In the genomic region with DNA sequence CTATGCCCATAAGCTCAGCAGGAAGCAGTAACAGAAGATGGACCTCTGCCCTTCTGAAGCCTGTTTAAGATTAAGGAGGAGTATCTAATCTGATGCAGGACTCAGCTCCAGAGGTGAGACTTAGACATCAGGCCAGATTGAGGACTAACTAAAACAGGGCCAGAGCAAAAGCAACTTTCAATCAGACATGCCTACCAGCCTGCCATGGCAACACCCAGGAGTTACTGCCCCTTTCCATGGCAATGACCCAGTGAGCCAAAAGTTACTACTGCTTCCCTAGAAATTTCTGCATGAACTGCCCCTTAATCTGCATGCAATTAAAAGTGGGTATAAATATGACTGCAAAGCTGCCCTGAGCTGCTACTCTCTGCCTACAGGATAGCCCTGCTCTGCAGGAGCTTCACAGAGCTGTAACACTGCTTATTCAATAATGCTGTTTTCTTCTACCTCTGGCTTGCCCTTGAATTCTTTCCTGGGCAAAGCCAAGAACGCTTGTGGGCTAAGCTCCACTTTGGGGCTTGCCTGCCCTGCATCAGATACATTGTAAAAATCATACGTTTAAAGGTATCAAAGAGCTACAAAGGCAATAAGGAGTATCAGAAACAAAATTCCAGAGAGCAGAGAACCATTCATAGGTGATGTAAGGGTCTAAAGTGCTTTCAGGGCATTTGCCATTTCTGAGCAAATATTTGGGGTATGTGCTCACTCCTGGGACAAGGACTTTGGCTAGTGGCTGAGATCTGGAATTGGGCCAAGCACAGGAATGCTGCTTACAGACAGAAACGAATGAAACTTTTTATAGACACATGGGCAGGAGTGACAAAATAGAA, we compare ENCODE assay signal across 1 cellular context.
TF ChIP-seq lines count a peak whose summit lies in the region.

No MANE protein-coding gene starts in this region.

TF ChIP-seq in HepG2, 621 proteins besides CTCF, POLR2A, EP300 and RAD21 (continued from another document and continues in another):
- TF ChIP-seq HOMEZ (CRISPR knock-in tag; IDR thresholded peaks at IDR 0.05; ENCODE audit: low read depth): peak; percentile 33; the same call in 1 of the 2 replicates
- TF ChIP-seq ATAD3A (CRISPR knock-in tag; IDR thresholded peaks at IDR 0.05): no peak
- no peak for TF ChIP-seq CC2D1A (CRISPR knock-in tag; IDR thresholded peaks at IDR 0.05)
- TF ChIP-seq JUN (CRISPR knock-in tag; IDR thresholded peaks at IDR 0.05): peak; percentile 77; the same call in 1 of the 2 replicates
- no peak for TF ChIP-seq RNF219 (CRISPR knock-in tag; IDR thresholded peaks at IDR 0.05)
- no peak for TF ChIP-seq ZFP36L2 (CRISPR knock-in tag; IDR thresholded peaks at IDR 0.05)
- no peak for TF ChIP-seq NBN (conservative IDR thresholded peaks at IDR 0.05)
- TF ChIP-seq ZSCAN5A (CRISPR knock-in tag; IDR thresholded peaks at IDR 0.05; ENCODE audit: borderline replicate concordance): no peak
- no peak for TF ChIP-seq ZIK1 (CRISPR knock-in tag; IDR thresholded peaks at IDR 0.05; ENCODE audit: borderline replicate concordance, low read depth)
- TF ChIP-seq ZNF720 (CRISPR knock-in tag; IDR thresholded peaks at IDR 0.05): no peak
- TF ChIP-seq ZNF660 (CRISPR knock-in tag; IDR thresholded peaks at IDR 0.05; ENCODE audit: borderline replicate concordance, low read depth): no peak
- TF ChIP-seq ELF1 (CRISPR knock-in tag; IDR thresholded peaks at IDR 0.05): no peak
- TF ChIP-seq PTBP1 (IDR thresholded peaks at IDR 0.05; ENCODE audit: low read depth, low read length, poor library complexity, severe bottlenecking): no peak
- TF ChIP-seq PLRG1 (conservative IDR thresholded peaks at IDR 0.05): no peak
- TF ChIP-seq TCF7 (IDR thresholded peaks at IDR 0.05; ENCODE audit: low read depth): peak; percentile 40
- TF ChIP-seq ZNF737 (CRISPR knock-in tag; IDR thresholded peaks at IDR 0.05; ENCODE audit: borderline replicate concordance): no peak
- no peak for TF ChIP-seq ZNF652 (CRISPR knock-in tag; IDR thresholded peaks at IDR 0.05; ENCODE audit: borderline replicate concordance, low read depth)
- no peak for TF ChIP-seq U2AF2 (IDR thresholded peaks at IDR 0.05; ENCODE audit: low read depth, low read length)
- TF ChIP-seq CENPT (CRISPR knock-in tag; IDR thresholded peaks at IDR 0.05; ENCODE audit: low read depth): no peak
- TF ChIP-seq, protein P1, sequence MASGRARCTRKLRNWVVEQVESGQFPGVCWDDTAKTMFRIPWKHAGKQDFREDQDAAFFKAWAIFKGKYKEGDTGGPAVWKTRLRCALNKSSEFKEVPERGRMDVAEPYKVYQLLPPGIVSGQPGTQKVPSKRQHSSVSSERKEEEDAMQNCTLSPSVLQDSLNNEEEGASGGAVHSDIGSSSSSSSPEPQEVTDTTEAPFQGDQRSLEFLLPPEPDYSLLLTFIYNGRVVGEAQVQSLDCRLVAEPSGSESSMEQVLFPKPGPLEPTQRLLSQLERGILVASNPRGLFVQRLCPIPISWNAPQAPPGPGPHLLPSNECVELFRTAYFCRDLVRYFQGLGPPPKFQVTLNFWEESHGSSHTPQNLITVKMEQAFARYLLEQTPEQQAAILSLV (CRISPR knock-in tag; IDR thresholded peaks at IDR 0.05; ENCODE audit: borderline replicate concordance): no peak
- no peak for TF ChIP-seq ATRX (CRISPR knock-in tag; IDR thresholded peaks at IDR 0.05; ENCODE audit: borderline replicate concordance)
- TF ChIP-seq RAD51 (IDR thresholded peaks at IDR 0.05; ENCODE audit: borderline replicate concordance): no peak
- no peak for TF ChIP-seq U2AF1 (optimal IDR thresholded peaks at IDR 0.05; ENCODE audit: low read depth, low read length)
- TF ChIP-seq CEBPG (CRISPR knock-in tag; IDR thresholded peaks at IDR 0.05): peak; percentile 51
- TF ChIP-seq RFXAP (CRISPR knock-in tag; IDR thresholded peaks at IDR 0.05; ENCODE audit: borderline replicate concordance): no peak
- peak; percentile 83 for TF ChIP-seq KDM6A (CRISPR knock-in tag; IDR thresholded peaks at IDR 0.05; ENCODE audit: low read depth)
- TF ChIP-seq HNF1B (CRISPR knock-in tag; IDR thresholded peaks at IDR 0.05): no peak; the same call in 1 of the 2 replicates
- TF ChIP-seq BRD4 (CRISPR knock-in tag; IDR thresholded peaks at IDR 0.05): no peak
- no peak for TF ChIP-seq DNMT1 (CRISPR knock-in tag; IDR thresholded peaks at IDR 0.05)
- no peak for TF ChIP-seq ZNF468 (CRISPR knock-in tag; IDR thresholded peaks at IDR 0.05)
- no peak for TF ChIP-seq TSC22D2 (CRISPR knock-in tag; IDR thresholded peaks at IDR 0.05; ENCODE audit: borderline replicate concordance)
- TF ChIP-seq ZBTB40 (IDR thresholded peaks at IDR 0.05): no peak
- no peak for TF ChIP-seq ZBTB40 (CRISPR knock-in tag; IDR thresholded peaks at IDR 0.05)
- TF ChIP-seq, protein P2, sequence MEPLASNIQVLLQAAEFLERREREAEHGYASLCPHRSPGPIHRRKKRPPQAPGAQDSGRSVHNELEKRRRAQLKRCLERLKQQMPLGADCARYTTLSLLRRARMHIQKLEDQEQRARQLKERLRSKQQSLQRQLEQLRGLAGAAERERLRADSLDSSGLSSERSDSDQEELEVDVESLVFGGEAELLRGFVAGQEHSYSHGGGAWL (CRISPR knock-in tag; IDR thresholded peaks at IDR 0.05): no peak
- TF ChIP-seq ZSCAN12 (CRISPR knock-in tag; IDR thresholded peaks at IDR 0.05): no peak
- no peak for TF ChIP-seq ZNF33A (CRISPR knock-in tag; IDR thresholded peaks at IDR 0.05; ENCODE audit: borderline replicate concordance)
- no peak for TF ChIP-seq ZNF235 (CRISPR knock-in tag; IDR thresholded peaks at IDR 0.05; ENCODE audit: borderline replicate concordance)
- no peak for TF ChIP-seq KDM4B (CRISPR knock-in tag; IDR thresholded peaks at IDR 0.05)
